10 cellular contexts compared by ENCODE assay signal in genomic region chr18:3217930-3218647, GRCh38. TPM values are rescaled to one million over a fixed set of nuclear protein-coding genes. Genes with fewer than 3 reads are reported as not detected.
A peak's percentile ranks its signal among the peaks of the same experiment; 100 is the strongest.
DNase-seq lines count a peak whose midpoint lies in the region; ATAC-seq, FAIRE-seq and TF ChIP-seq lines count a peak whose summit lies in the region.
"Had no signal": no experiment of that assay in that cellular context is flagged by ENCODE, and none has a peak within 500 bp of the region (broad histone marks: within the 10 kb centered on the region; RNA-seq: fewer than 3 reads in every experiment).

No MANE protein-coding gene starts in this region.

- no peak for TF ChIP-seq POLR2A in GM12891 (IDR thresholded peaks at IDR 0.05; ENCODE audit: low read depth, low read length)

- H3K36me3 ChIP-seq in H7 (replicated peaks; ENCODE audit: control insufficient read depth, insufficient read depth, low read length): no peaks in the 10 kb centered on the region

- ATAC-seq in left ventricle myocardium superior (peak; percentile 60), GM18502 (IDR thresholded peaks at IDR 0.05; ENCODE audit: poor library complexity, unreplicated experiment) (no peak)

- no peaks in the 10 kb centered on the region for H3K27me3 ChIP-seq in H7 (ENCODE audit: control insufficient read depth, insufficient read depth, low read length)
- H3K27me3 ChIP-seq: neutrophil had no signal

- DNase-seq in H7: peak; percentile 37
- DNase-seq in SK-MEL-5 (ENCODE audit: low read depth, low spot score): peak; percentile 52
- no peak for DNase-seq in left ventricle myocardium superior
- peak; percentile 44 for DNase-seq in retinal pigment epithelial cell (ENCODE audit: low read depth)
- no peak for DNase-seq in inferior parietal cortex (ENCODE audit: extremely low spot score)
- DNase-seq in activated T-cell treated with anti-CD3 and anti-CD28 coated beads for 4 hours: no peak
- DNase-seq in GM12891 (ENCODE audit: insufficient read length, low spot score): no peak
- DNase-seq: NCI-H1436 treated with DMSO at 0.1 percent for 48 hours had no signal

- H3K4me3 ChIP-seq in H7 (ENCODE audit: insufficient read depth, low read depth, low read length) (no peak overlapping the region), retinal pigment epithelial cell (ENCODE audit: low read length) (no peak overlapping the region)

- in situ Hi-C loops in SK-MEL-5 (cut with HindIII; ENCODE audit: low pct_unique_long_range_greater_than_20kb, low sequenced_read_pairs): no loop called here

- FAIRE-seq in GM12891 (lab: Jason Lieb, UNC): no peak

- intact Hi-C loops in left ventricle myocardium superior (cut with micrococcal nuclease): no loop called here

- TF ChIP-seq CTCF in retinal pigment epithelial cell (conservative IDR thresholded peaks at IDR 0.05; ENCODE audit: low read depth, low read length): no peak

TF ChIP-seq in GM12891, 5 proteins besides CTCF, POLR2A, EP300 and RAD21:
- TF ChIP-seq POU2F2 (IDR thresholded peaks at IDR 0.05; ENCODE audit: low read depth, low read length): no peak
- no peak for TF ChIP-seq SPI1 (IDR thresholded peaks at IDR 0.05; ENCODE audit: low read depth, low read length)
- TF ChIP-seq POLR2AphosphoS5 (IDR thresholded peaks at IDR 0.05; ENCODE audit: low read depth, low read length): no peak
- no peak for TF ChIP-seq TAF1 (IDR thresholded peaks at IDR 0.05; ENCODE audit: low read depth, low read length)
- TF ChIP-seq PAX5 (IDR thresholded peaks at IDR 0.05; ENCODE audit: insufficient read depth, low read length, severe bottlenecking): no peak

RNA-seq across cellular contexts. Expression of gene MYOM1, which starts 1.7 kb away (rescaled TPM):
- 0.14 and 0.55 TPM in 2 replicates for total RNA-seq in H7 (2014; rRNA removed; shearing (Covaris generic))
- total RNA-seq in SK-MEL-5 (2014; rRNA removed; shearing (Covaris generic)): 0.26 and 0.72 TPM in 2 replicates
- polyA plus RNA-seq in SK-MEL-5 (2015; cell fraction: cytosol; rRNA removed): 0.44 and 0.51 TPM in 2 replicates
- polyA plus RNA-seq in SK-MEL-5 (2015; cell fraction: nucleus; rRNA removed): 0.07 and 0.32 TPM in 2 replicates
- total RNA-seq in left ventricle myocardium superior: 724 TPM
- 0.86 TPM for polyA plus RNA-seq in GM12891 (2012; ENCODE audit: low read depth, missing spikeins)

RNA-seq across cellular contexts. Expression of gene MYL12A, which starts 29.5 kb away (rescaled TPM):
- total RNA-seq in H7 (2014; rRNA removed; shearing (Covaris generic)): 462 and 507 TPM in 2 replicates
- 528 and 560 TPM in 2 replicates for total RNA-seq in SK-MEL-5 (2014; rRNA removed; shearing (Covaris generic))
- polyA plus RNA-seq in SK-MEL-5 (2015; cell fraction: cytosol; rRNA removed): 168 and 198 TPM in 2 replicates
- 68.9 and 97.1 TPM in 2 replicates for polyA plus RNA-seq in SK-MEL-5 (2015; cell fraction: nucleus; rRNA removed)
- 1,328 TPM for total RNA-seq in left ventricle myocardium superior
- polyA plus RNA-seq in GM12891 (2012; ENCODE audit: low read depth, missing spikeins): 362 TPM

RNA-seq across cellular contexts. Expression of gene MYL12B, which starts 43.8 kb away (rescaled TPM):
- 201 and 216 TPM in 2 replicates for total RNA-seq in H7 (2014; rRNA removed; shearing (Covaris generic))
- total RNA-seq in SK-MEL-5 (2014; rRNA removed; shearing (Covaris generic)): 315 and 343 TPM in 2 replicates
- polyA plus RNA-seq in SK-MEL-5 (2015; cell fraction: cytosol; rRNA removed): 214 and 216 TPM in 2 replicates
- polyA plus RNA-seq in SK-MEL-5 (2015; cell fraction: nucleus; rRNA removed): 46.7 and 49.1 TPM in 2 replicates
- 168 TPM for total RNA-seq in left ventricle myocardium superior
- polyA plus RNA-seq in GM12891 (2012; ENCODE audit: low read depth, missing spikeins): 246 TPM

Comparison
In these comparisons a context has a peak if more than half of its experiments do, and no peak if none do; other contexts are left out.
1. DNase-seq: peak in H7 (single experiment), SK-MEL-5 (single experiment) and retinal pigment epithelial cell (single experiment); none in left ventricle myocardium superior (single experiment), inferior parietal cortex (single experiment), activated T-cell treated with anti-CD3 and anti-CD28 coated beads for 4 hours (single experiment) and GM12891 (single experiment).
2. RNA of gene MYOM1, which starts 1.7 kb away (total RNA-seq): 724 TPM in left ventricle myocardium superior (single experiment); 0.26 to 0.72 TPM in SK-MEL-5 and 0.14 to 0.55 TPM in H7; every median in the first group is over 100 times any median in the second.